In the genomic region with DNA sequence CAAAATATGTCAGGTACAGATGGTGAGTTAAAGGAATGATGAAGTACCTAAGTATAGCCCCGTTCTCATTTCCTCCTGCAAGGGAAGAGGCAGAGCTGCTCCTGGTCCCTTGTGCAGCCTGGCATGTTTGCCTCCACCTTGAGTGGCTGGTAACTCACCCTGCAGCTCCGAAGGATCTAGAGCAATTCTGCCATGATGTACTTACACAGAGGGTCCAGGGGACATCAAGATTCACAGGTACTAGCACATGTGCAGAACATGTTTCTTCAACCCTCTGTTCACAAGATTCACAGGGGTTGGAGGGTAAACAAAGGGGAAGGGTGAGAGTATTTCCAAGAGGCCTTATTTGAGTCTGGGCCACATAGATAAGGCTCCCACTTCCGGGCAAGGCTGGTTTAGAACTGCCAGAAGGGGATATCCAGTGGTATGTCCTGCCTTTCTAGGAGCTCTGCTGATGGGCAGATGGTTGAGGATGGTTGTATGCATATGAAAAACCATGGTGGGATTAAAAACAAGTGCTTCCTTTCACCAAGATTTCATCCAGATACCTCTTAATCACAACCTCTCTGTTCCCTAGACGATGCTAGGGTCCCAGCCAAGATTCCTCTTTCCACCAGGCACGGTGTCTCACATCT, we compare ENCODE assay signal across 1 cellular context.
TF ChIP-seq lines count a peak whose summit lies in the region.

No MANE protein-coding gene starts in this region.

TF ChIP-seq in K562, 482 proteins besides CTCF, POLR2A, EP300 and RAD21 (continued from another document and continues in another):
- TF ChIP-seq PBX2 (CRISPR knock-in tag; IDR thresholded peaks at IDR 0.05; ENCODE audit: low read depth) (no peak), PBX2 (tag; conservative IDR thresholded peaks at IDR 0.05; ENCODE audit: low read depth) (peak; percentile 10; the same call in 1 of the 2 replicates), ZNF644 (tag; IDR thresholded peaks at IDR 0.05; ENCODE audit: low read depth) (no peak), ILF3 (IDR thresholded peaks at IDR 0.05; ENCODE audit: borderline replicate concordance) (no peak), ZNF134 (CRISPR knock-in tag; conservative IDR thresholded peaks at IDR 0.05) (0 out of 2 replicates have a peak, but pooled peaks have one; percentile 10), ZC3H11A (IDR thresholded peaks at IDR 0.05; ENCODE audit: low read depth, low read length) (no peak), CBX3 (IDR thresholded peaks at IDR 0.05; ENCODE audit: borderline replicate concordance in 1 of 2, low read length in 2 of 2) (peak in 1 of 2 experiments; percentile 75; a peak in 1 of 3 replicates), PREB (CRISPR knock-in tag; IDR thresholded peaks at IDR 0.05) (no peak), CTBP1 (IDR thresholded peaks at IDR 0.05; ENCODE audit: borderline replicate concordance) (peak; percentile 86), ZNF766 (CRISPR knock-in tag; conservative IDR thresholded peaks at IDR 0.05) (peak; percentile 17; the same call in 1 of the 2 replicates), BCL6 (CRISPR knock-in tag; IDR thresholded peaks at IDR 0.05) (no peak; the same call in 1 of the 2 replicates), GATAD2B (IDR thresholded peaks at IDR 0.05; ENCODE audit: borderline replicate concordance) (peak; percentile 74; the same call in 1 of the 2 replicates), STAG1 (CRISPR knock-in tag; IDR thresholded peaks at IDR 0.05; ENCODE audit: borderline replicate concordance) (no peak), SMARCC2 (IDR thresholded peaks at IDR 0.05; ENCODE audit: low read depth) (peak; percentile 87), RFX7 (CRISPR knock-in tag; IDR thresholded peaks at IDR 0.05) (no peak), ZNF12 (CRISPR knock-in tag; IDR thresholded peaks at IDR 0.05) (no peak), ZNF263 (CRISPR knock-in tag; IDR thresholded peaks at IDR 0.05; ENCODE audit: borderline replicate concordance) (no peak), CCAR2 (IDR thresholded peaks at IDR 0.05; ENCODE audit: low read depth, low read length) (no peak), ELF4 (CRISPR knock-in tag; IDR thresholded peaks at IDR 0.05) (no peak), MLX (CRISPR knock-in tag; conservative IDR thresholded peaks at IDR 0.05) (no peak), MAFK (IDR thresholded peaks at IDR 0.05; ENCODE audit: low read length) (no peak), NR0B1 (IDR thresholded peaks at IDR 0.05; ENCODE audit: partially characterized antibody) (no peak), TEAD1 (CRISPR knock-in tag; IDR thresholded peaks at IDR 0.05) (peak; percentile 11 to 28; a peak in 2 of 4 replicates), SRSF1 (IDR thresholded peaks at IDR 0.05; ENCODE audit: low read depth, low read length) (no peak), PCBP1 (IDR thresholded peaks at IDR 0.05; ENCODE audit: low read depth, low read length, poor library complexity, severe bottlenecking) (no peak), HOXB6 (CRISPR knock-in tag; IDR thresholded peaks at IDR 0.05; ENCODE audit: borderline replicate concordance) (no peak), ZNF23 (CRISPR knock-in tag; IDR thresholded peaks at IDR 0.05) (0 out of 2 replicates have a peak, but pooled peaks have one; percentile 42), BHLHE40 (IDR thresholded peaks at IDR 0.05; ENCODE audit: low read length) (no peak), ZNF717 (CRISPR knock-in tag; IDR thresholded peaks at IDR 0.05) (no peak), ZBTB2 (IDR thresholded peaks at IDR 0.05) (peak; percentile 75), ZNF696 (CRISPR knock-in tag; conservative IDR thresholded peaks at IDR 0.05) (no peak), E2F5 (CRISPR knock-in tag; IDR thresholded peaks at IDR 0.05) (no peak), HNRNPL (IDR thresholded peaks at IDR 0.05; ENCODE audit: low read depth, low read length) (no peak), DNMT1 (IDR thresholded peaks at IDR 0.05) (no peak), LEF1 (IDR thresholded peaks at IDR 0.05) (peak; percentile 92), MCM7 (IDR thresholded peaks at IDR 0.05) (no peak), SUPT5H (IDR thresholded peaks at IDR 0.05) (no peak; the same call in 1 of the 2 replicates), RBM25 (IDR thresholded peaks at IDR 0.05; ENCODE audit: low read depth, low read length, severe bottlenecking) (no peak)
- TF ChIP-seq, protein P1, sequence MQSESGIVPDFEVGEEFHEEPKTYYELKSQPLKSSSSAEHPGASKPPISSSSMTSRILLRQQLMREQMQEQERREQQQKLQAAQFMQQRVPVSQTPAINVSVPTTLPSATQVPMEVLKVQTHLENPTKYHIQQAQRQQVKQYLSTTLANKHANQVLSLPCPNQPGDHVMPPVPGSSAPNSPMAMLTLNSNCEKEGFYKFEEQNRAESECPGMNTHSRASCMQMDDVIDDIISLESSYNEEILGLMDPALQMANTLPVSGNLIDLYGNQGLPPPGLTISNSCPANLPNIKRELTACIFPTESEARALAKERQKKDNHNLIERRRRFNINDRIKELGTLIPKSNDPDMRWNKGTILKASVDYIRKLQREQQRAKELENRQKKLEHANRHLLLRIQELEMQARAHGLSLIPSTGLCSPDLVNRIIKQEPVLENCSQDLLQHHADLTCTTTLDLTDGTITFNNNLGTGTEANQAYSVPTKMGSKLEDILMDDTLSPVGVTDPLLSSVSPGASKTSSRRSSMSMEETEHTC (IDR thresholded peaks at IDR 0.05), result peak; percentile 52
- TF ChIP-seq, protein P2, sequence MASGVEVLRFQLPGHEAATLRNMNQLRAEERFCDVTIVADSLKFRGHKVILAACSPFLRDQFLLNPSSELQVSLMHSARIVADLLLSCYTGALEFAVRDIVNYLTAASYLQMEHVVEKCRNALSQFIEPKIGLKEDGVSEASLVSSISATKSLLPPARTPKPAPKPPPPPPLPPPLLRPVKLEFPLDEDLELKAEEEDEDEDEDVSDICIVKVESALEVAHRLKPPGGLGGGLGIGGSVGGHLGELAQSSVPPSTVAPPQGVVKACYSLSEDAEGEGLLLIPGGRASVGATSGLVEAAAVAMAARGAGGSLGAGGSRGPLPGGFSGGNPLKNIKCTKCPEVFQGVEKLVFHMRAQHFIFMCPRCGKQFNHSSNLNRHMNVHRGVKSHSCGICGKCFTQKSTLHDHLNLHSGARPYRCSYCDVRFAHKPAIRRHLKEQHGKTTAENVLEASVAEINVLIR (CRISPR knock-in tag; IDR thresholded peaks at IDR 0.05), result no peak
- TF ChIP-seq, protein P3, sequence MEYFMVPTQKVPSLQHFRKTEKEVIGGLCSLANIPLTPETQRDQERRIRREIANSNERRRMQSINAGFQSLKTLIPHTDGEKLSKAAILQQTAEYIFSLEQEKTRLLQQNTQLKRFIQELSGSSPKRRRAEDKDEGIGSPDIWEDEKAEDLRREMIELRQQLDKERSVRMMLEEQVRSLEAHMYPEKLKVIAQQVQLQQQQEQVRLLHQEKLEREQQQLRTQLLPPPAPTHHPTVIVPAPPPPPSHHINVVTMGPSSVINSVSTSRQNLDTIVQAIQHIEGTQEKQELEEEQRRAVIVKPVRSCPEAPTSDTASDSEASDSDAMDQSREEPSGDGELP (CRISPR knock-in tag; IDR thresholded peaks at IDR 0.05; ENCODE audit: borderline replicate concordance), result peak; percentile 40; the same call in 1 of the 2 replicates
- TF ChIP-seq, protein P4, sequence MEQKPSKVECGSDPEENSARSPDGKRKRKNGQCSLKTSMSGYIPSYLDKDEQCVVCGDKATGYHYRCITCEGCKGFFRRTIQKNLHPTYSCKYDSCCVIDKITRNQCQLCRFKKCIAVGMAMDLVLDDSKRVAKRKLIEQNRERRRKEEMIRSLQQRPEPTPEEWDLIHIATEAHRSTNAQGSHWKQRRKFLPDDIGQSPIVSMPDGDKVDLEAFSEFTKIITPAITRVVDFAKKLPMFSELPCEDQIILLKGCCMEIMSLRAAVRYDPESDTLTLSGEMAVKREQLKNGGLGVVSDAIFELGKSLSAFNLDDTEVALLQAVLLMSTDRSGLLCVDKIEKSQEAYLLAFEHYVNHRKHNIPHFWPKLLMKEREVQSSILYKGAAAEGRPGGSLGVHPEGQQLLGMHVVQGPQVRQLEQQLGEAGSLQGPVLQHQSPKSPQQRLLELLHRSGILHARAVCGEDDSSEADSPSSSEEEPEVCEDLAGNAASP (IDR thresholded peaks at IDR 0.05), result no peak
- TF ChIP-seq, protein P5, sequence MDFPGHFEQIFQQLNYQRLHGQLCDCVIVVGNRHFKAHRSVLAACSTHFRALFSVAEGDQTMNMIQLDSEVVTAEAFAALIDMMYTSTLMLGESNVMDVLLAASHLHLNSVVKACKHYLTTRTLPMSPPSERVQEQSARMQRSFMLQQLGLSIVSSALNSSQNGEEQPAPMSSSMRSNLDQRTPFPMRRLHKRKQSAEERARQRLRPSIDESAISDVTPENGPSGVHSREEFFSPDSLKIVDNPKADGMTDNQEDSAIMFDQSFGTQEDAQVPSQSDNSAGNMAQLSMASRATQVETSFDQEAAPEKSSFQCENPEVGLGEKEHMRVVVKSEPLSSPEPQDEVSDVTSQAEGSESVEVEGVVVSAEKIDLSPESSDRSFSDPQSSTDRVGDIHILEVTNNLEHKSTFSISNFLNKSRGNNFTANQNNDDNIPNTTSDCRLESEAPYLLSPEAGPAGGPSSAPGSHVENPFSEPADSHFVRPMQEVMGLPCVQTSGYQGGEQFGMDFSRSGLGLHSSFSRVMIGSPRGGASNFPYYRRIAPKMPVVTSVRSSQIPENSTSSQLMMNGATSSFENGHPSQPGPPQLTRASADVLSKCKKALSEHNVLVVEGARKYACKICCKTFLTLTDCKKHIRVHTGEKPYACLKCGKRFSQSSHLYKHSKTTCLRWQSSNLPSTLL (IDR thresholded peaks at IDR 0.05), result no peak
- TF ChIP-seq, protein P6, sequence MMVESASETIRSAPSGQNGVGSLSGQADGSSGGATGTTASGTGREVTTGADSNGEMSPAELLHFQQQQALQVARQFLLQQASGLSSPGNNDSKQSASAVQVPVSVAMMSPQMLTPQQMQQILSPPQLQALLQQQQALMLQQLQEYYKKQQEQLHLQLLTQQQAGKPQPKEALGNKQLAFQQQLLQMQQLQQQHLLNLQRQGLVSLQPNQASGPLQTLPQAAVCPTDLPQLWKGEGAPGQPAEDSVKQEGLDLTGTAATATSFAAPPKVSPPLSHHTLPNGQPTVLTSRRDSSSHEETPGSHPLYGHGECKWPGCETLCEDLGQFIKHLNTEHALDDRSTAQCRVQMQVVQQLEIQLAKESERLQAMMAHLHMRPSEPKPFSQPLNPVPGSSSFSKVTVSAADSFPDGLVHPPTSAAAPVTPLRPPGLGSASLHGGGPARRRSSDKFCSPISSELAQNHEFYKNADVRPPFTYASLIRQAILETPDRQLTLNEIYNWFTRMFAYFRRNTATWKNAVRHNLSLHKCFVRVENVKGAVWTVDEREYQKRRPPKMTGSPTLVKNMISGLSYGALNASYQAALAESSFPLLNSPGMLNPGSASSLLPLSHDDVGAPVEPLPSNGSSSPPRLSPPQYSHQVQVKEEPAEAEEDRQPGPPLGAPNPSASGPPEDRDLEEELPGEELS (CRISPR knock-in tag; IDR thresholded peaks at IDR 0.05; ENCODE audit: borderline replicate concordance), result 0 out of 2 replicates have a peak, but pooled peaks have one; percentile 11
